Comparison of ENCODE assay signal across 12 cellular contexts in genomic region chr14:61607570-61608244, GRCh38.
A peak's percentile ranks its signal among the peaks of the same experiment; 100 is the strongest.
DNase-seq lines count a peak whose midpoint lies in the region; ATAC-seq, FAIRE-seq and TF ChIP-seq lines count a peak whose summit lies in the region.
"Had no signal": no experiment of that assay in that cellular context is flagged by ENCODE, and none has a peak within 500 bp of the region (broad histone marks: within the 10 kb centered on the region; RNA-seq: fewer than 3 reads in every experiment).

No MANE protein-coding gene starts in this region.

- H3K4me3 Mint-ChIP-seq in CD14-positive monocyte = no peak overlapping the region
- H3K4me3 Mint-ChIP-seq: type B pancreatic cell had no signal

- peaks cover 23% of the 10 kb centered on the region for H3K4me1 Mint-ChIP-seq in CD14-positive monocyte

- no peak for FAIRE-seq in endothelial cell of umbilical vein (lab: Jason Lieb, UNC)

- dilution Hi-C loops in endothelial cell of umbilical vein (cut with MboI; ENCODE audit: extremely low pct_ligation_motif_present, low sequenced_read_pairs) = no loop called here

- H3K27me3 Mint-ChIP-seq in CD14-positive monocyte (ENCODE audit: low read depth in 3 of 3) = peaks cover 0 to 4% (median 0%) of the 10 kb centered on the region in 3 donors
- H3K27me3 Mint-ChIP-seq: type B pancreatic cell had no signal

- H4K20me1 ChIP-seq in endothelial cell of umbilical vein (replicated peaks; ENCODE audit: control insufficient read depth, extremely low read depth, insufficient read depth, low read length) = no peaks in the 10 kb centered on the region

- BruUV-seq in endothelial cell of umbilical vein (replicated peaks; lab: Mats Ljungman, UMichigan) = no TSS peak

- peak overlapping the region; percentile 18 for H2AFZ ChIP-seq in endothelial cell of umbilical vein (ENCODE audit: low read depth, low read length)

- peak in 1 of 2 donors; percentile 10 for TF ChIP-seq CTCF in endothelial cell of umbilical vein (IDR thresholded peaks at IDR 0.05; ENCODE audit: extremely low read depth in 1 of 2, insufficient read depth in 1 of 2, low read depth in 1 of 2, low read length in 2 of 2)
- no peak for TF ChIP-seq CTCF in CD14-positive monocyte (IDR thresholded peaks at IDR 0.05)

- H3K4me2 ChIP-seq in endothelial cell of umbilical vein (ENCODE audit: insufficient read depth, low read length) (no peak overlapping the region), skeletal muscle satellite cell (ENCODE audit: low read length) (peak overlapping the region; percentile 63)

- no peaks in the 10 kb centered on the region for H3K9me1 ChIP-seq in endothelial cell of umbilical vein (replicated peaks; ENCODE audit: control insufficient read depth, extremely low read depth, insufficient read depth, low read length)

- no peak overlapping the region for H3K27ac ChIP-seq in endothelial cell of umbilical vein (ENCODE audit: insufficient read depth, low read depth, low read length)
- H3K27ac ChIP-seq: SJSA1 had no signal

- H3K9me3 Mint-ChIP-seq in CD14-positive monocyte = peaks cover 0 to 3% (median 0%) of the 10 kb centered on the region in 7 donors
- H3K9me3 Mint-ChIP-seq: type B pancreatic cell had no signal

- TF ChIP-seq POLR2A in endothelial cell of umbilical vein (IDR thresholded peaks at IDR 0.05; ENCODE audit: low read depth, low read length) = no peak

- DNase-seq in NCI-H1417 (lab: John Stamatoyannopoulos, UW) (peak in 2 of 3 experiments; percentile 19 to 47), NCI-H1417 treated with DMSO at 0.1 percent for 48 hours (lab: John Stamatoyannopoulos, UW) (no peak), NCI-H524 (lab: John Stamatoyannopoulos, UW) (peak; percentile 97 to 98), endothelial cell of umbilical vein (ENCODE audit: low read depth, low spot score) (no peak), CD14-positive monocyte (ENCODE audit: low spot score) (no peak), AG08396 (ENCODE audit: low spot score) (no peak)
- DNase-seq: body of pancreas; stimulated activated CD4-positive, alpha-beta T cell treated with anti-CD3 and anti-CD28 coated beads, Interleukin-4, amount 100 ng/mL, for 4 hours had no signal

- no peaks in the 10 kb centered on the region for H3K36me3 Mint-ChIP-seq in CD14-positive monocyte
- H3K36me3 Mint-ChIP-seq: type B pancreatic cell had no signal

- intact Hi-C loops in endothelial cell of umbilical vein (cut with micrococcal nuclease) = loop anchor here (2.0 kb wide), 2 partner anchors 83 to 131 kb away; no protein-coding TSS in a partner anchor
- intact Hi-C loops in CD14-positive monocyte (cut with micrococcal nuclease) = no loop called here

- H3K27me3 ChIP-seq in endothelial cell of umbilical vein (ENCODE audit: control insufficient read depth in 2 of 2, insufficient read depth in 2 of 2, low read length in 2 of 2) = no peaks in the 10 kb centered on the region
- no peaks in the 10 kb centered on the region for H3K27me3 ChIP-seq in skeletal muscle satellite cell (ENCODE audit: control insufficient read depth, insufficient read depth, low read length)
- H3K27me3 ChIP-seq: body of pancreas, SJSA1 had no signal

- ATAC-seq in GM19395 (IDR thresholded peaks at IDR 0.05; ENCODE audit: unreplicated experiment) = no peak

- H3K4me1 ChIP-seq in endothelial cell of umbilical vein (ENCODE audit: control insufficient read depth, extremely low read depth, insufficient read depth, low read length) = peaks cover 24% of the 10 kb centered on the region
- peaks cover 50% of the 10 kb centered on the region for H3K4me1 ChIP-seq in skeletal muscle satellite cell (ENCODE audit: control insufficient read depth, insufficient read depth, low read length)

- H3K4me3 ChIP-seq in endothelial cell of umbilical vein (replicated peaks in 1 of 3; ENCODE audit: insufficient read depth in 1 of 3, low read depth in 1 of 3, low read length in 3 of 3) (no peak overlapping the region), skeletal muscle satellite cell (ENCODE audit: low read length) (peak overlapping the region; percentile 25)
- H3K4me3 ChIP-seq: body of pancreas, SJSA1 had no signal

- H3K36me3 ChIP-seq in endothelial cell of umbilical vein (ENCODE audit: control insufficient read depth in 2 of 2, extremely low read depth in 1 of 2, insufficient read depth in 2 of 2, low read length in 2 of 2) (no peaks in the 10 kb centered on the region), skeletal muscle satellite cell (ENCODE audit: insufficient read depth, low read length) (no peaks in the 10 kb centered on the region)
- H3K36me3 ChIP-seq: SJSA1 had no signal

- H3K9me3 ChIP-seq in endothelial cell of umbilical vein (replicated peaks; ENCODE audit: control insufficient read depth, insufficient read depth, low read length) (no peaks in the 10 kb centered on the region), skeletal muscle satellite cell (replicated peaks; ENCODE audit: low read length) (no peaks in the 10 kb centered on the region)
- H3K9me3 ChIP-seq: body of pancreas, SJSA1 had no signal

- H3K27ac Mint-ChIP-seq in CD14-positive monocyte = peak overlapping the region in 2 of 7 donors; percentile 0 to 36

- CTCF ChIA-PET in endothelial cell of umbilical vein (lab: Charles Lee) = interaction anchor here (2.0 kb wide), 1 partner anchor 41 kb away, joined by 6 read pairs; no protein-coding TSS in a partner anchor

- H3K9ac ChIP-seq in endothelial cell of umbilical vein (replicated peaks; ENCODE audit: extremely low read depth, insufficient read depth, low read length) (no peak overlapping the region), skeletal muscle satellite cell (ENCODE audit: low read depth, low read length) (peak overlapping the region; percentile 83)

- H3K79me2 ChIP-seq in endothelial cell of umbilical vein (ENCODE audit: control insufficient read depth, insufficient read depth, low read length) = no peaks in the 10 kb centered on the region

- POLR2A ChIA-PET in endothelial cell of umbilical vein (lab: Charles Lee) = interaction anchor here (1.5 kb wide), 1 partner anchor 45 kb away, joined by 3 read pairs; no protein-coding TSS in a partner anchor

TF ChIP-seq in endothelial cell of umbilical vein, 7 proteins besides CTCF, POLR2A, EP300 and RAD21:
- TF ChIP-seq JUN (IDR thresholded peaks at IDR 0.05; ENCODE audit: borderline replicate concordance, insufficient read depth, insufficient read length, low read depth) = no peak
- TF ChIP-seq EZH2 (IDR thresholded peaks at IDR 0.05; ENCODE audit: borderline replicate concordance, low read depth, low read length, severe bottlenecking) = no peak
- TF ChIP-seq MYC (IDR thresholded peaks at IDR 0.05; ENCODE audit: low read depth, low read length) = no peak
- no peak for TF ChIP-seq MAX (IDR thresholded peaks at IDR 0.05; ENCODE audit: insufficient read depth, insufficient read length)
- no peak for TF ChIP-seq GATA2 (IDR thresholded peaks at IDR 0.05; ENCODE audit: insufficient read depth, insufficient read length, low read depth, low read length)
- TF ChIP-seq FOS (IDR thresholded peaks at IDR 0.05; ENCODE audit: borderline replicate concordance, insufficient read depth, low read length) = no peak
- TF ChIP-seq POLR2AphosphoS5 (IDR thresholded peaks at IDR 0.05; ENCODE audit: insufficient read depth, low read depth, low read length) = no peak

Comparison
In these comparisons a context has a peak if more than half of its experiments do, and no peak if none do; other contexts are left out.
1. DNase-seq: peak in NCI-H1417 (2 of 3) and NCI-H524 (2 of 2); none in NCI-H1417 treated with DMSO at 0.1 percent for 48 hours (single experiment), endothelial cell of umbilical vein (single experiment), CD14-positive monocyte (single experiment) and AG08396 (single experiment).